ENCODE assay signal across 8 cellular contexts in the genomic region with DNA sequence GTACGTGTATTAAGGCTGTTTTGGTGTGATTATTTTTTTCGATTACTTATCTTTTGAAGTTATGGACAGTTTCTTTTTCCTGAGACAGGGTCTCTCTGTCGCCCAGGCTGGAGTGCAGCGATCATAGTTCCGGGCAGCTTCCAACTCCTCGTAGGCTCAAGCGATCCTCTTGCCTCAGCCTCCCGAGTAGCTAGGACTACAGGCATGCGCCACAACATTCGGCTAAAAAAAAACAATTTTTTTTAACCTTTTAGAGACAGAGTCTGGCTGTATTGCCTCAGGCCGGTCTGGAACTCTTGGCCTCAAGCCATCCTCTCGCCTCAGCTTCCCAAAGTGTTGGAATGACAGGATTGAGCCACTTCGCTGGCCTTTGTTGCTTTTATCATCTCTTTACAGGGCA.
A peak's percentile ranks its signal among the peaks of the same experiment; 100 is the strongest.
DNase-seq lines count a peak whose midpoint lies in the region; ATAC-seq and TF ChIP-seq lines count a peak whose summit lies in the region.

No MANE protein-coding gene starts in this region.

- TF ChIP-seq CTCF in C4-2B (conservative IDR thresholded peaks at IDR 0.05) (no peak), HEK293 (tag by site-specific recombination; IDR thresholded peaks at IDR 0.05) (no peak), VCaP (conservative IDR thresholded peaks at IDR 0.05) (no peak)

- peaks cover 2% of the 10 kb centered on the region for H3K4me1 ChIP-seq in HEK293 (ENCODE audit: control insufficient read depth, insufficient read depth, low read length)

- H3K4me3 ChIP-seq in HEK293 (ENCODE audit: low read depth, low read length) (peak overlapping the region; percentile 84), skeletal muscle cell (ENCODE audit: low read depth, low read length) (peak overlapping the region; percentile 91)

- POLR2A ChIA-PET in HEK293 (lab: Yijun Ruan, JAX) = interaction anchor here (1.2 to 3.9 kb wide), 5 partner anchors 29 to 176 kb away, joined by 3 to 82 read pairs (median 14); a partner anchor contains a TSS

- H3K27ac ChIP-seq in C4-2B (peak overlapping the region; percentile 92), HEK293 (ENCODE audit: extremely low read depth, low read depth, low read length) (peak overlapping the region; percentile 91), VCaP (peak overlapping the region; percentile 77)

- H3K36me3 ChIP-seq in HEK293 (ENCODE audit: control insufficient read depth in 2 of 2, insufficient read depth in 1 of 2, low read length in 2 of 2) = peaks cover 28% of the 10 kb centered on the region in 2 experiments

- peak; percentile 34 for DNase-seq in foreskin melanocyte
- DNase-seq in skeletal muscle cell (ENCODE audit: low read depth) = no peak
- no peak for DNase-seq in NCI-H510A (lab: John Stamatoyannopoulos, UW)

- H3K9me3 ChIP-seq in HEK293 (ENCODE audit: control insufficient read depth, insufficient read depth, low read depth, low read length) = no peaks in the 10 kb centered on the region

- ATAC-seq in HG02840 (IDR thresholded peaks at IDR 0.05; ENCODE audit: low FRiP score, unreplicated experiment) = no peak
- no peak for ATAC-seq in HG03354 (IDR thresholded peaks at IDR 0.05; ENCODE audit: poor library complexity, severe bottlenecking, unreplicated experiment)

- CTCF ChIA-PET in HEK293 (lab: Yijun Ruan, JAX) = interaction anchor here (0.6 to 1.6 kb wide), 6 partner anchors 17 to 218 kb away, joined by 3 to 5 read pairs (median 3); a partner anchor contains a TSS

TF ChIP-seq in HEK293, 187 proteins besides CTCF, POLR2A, EP300 and RAD21:
- TF ChIP-seq, protein P1, sequence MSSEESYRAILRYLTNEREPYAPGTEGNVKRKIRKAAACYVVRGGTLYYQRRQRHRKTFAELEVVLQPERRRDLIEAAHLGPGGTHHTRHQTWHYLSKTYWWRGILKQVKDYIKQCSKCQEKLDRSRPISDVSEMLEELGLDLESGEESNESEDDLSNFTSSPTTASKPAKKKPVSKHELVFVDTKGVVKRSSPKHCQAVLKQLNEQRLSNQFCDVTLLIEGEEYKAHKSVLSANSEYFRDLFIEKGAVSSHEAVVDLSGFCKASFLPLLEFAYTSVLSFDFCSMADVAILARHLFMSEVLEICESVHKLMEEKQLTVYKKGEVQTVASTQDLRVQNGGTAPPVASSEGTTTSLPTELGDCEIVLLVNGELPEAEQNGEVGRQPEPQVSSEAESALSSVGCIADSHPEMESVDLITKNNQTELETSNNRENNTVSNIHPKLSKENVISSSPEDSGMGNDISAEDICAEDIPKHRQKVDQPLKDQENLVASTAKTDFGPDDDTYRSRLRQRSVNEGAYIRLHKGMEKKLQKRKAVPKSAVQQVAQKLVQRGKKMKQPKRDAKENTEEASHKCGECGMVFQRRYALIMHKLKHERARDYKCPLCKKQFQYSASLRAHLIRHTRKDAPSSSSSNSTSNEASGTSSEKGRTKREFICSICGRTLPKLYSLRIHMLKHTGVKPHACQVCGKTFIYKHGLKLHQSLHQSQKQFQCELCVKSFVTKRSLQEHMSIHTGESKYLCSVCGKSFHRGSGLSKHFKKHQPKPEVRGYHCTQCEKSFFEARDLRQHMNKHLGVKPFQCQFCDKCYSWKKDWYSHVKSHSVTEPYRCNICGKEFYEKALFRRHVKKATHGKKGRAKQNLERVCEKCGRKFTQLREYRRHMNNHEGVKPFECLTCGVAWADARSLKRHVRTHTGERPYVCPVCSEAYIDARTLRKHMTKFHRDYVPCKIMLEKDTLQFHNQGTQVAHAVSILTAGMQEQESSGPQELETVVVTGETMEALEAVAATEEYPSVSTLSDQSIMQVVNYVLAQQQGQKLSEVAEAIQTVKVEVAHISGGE (tag by site-specific recombination; conservative IDR thresholded peaks at IDR 0.05; ENCODE audit: low read depth) = peak; percentile 90
- TF ChIP-seq FEZF1 (tag by site-specific recombination; IDR thresholded peaks at IDR 0.05) = peak; percentile 21; the same call in 1 of the 2 replicates
- TF ChIP-seq, protein P2, sequence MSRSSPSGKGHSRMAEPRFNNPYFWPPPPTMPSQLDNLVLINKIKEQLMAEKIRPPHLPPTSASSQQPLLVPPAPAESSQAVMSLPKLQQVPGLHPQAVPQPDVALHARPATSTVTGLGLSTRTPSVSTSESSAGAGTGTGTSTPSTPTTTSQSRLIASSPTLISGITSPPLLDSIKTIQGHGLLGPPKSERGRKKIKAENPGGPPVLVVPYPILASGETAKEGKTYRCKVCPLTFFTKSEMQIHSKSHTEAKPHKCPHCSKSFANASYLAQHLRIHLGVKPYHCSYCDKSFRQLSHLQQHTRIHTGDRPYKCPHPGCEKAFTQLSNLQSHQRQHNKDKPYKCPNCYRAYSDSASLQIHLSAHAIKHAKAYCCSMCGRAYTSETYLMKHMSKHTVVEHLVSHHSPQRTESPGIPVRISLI (tag by site-specific recombination; IDR thresholded peaks at IDR 0.05) = peak; percentile 81; the same call in 1 of the 2 replicates
- no peak for TF ChIP-seq ZFP37 (tag by site-specific recombination; IDR thresholded peaks at IDR 0.05)
- TF ChIP-seq, protein P3, sequence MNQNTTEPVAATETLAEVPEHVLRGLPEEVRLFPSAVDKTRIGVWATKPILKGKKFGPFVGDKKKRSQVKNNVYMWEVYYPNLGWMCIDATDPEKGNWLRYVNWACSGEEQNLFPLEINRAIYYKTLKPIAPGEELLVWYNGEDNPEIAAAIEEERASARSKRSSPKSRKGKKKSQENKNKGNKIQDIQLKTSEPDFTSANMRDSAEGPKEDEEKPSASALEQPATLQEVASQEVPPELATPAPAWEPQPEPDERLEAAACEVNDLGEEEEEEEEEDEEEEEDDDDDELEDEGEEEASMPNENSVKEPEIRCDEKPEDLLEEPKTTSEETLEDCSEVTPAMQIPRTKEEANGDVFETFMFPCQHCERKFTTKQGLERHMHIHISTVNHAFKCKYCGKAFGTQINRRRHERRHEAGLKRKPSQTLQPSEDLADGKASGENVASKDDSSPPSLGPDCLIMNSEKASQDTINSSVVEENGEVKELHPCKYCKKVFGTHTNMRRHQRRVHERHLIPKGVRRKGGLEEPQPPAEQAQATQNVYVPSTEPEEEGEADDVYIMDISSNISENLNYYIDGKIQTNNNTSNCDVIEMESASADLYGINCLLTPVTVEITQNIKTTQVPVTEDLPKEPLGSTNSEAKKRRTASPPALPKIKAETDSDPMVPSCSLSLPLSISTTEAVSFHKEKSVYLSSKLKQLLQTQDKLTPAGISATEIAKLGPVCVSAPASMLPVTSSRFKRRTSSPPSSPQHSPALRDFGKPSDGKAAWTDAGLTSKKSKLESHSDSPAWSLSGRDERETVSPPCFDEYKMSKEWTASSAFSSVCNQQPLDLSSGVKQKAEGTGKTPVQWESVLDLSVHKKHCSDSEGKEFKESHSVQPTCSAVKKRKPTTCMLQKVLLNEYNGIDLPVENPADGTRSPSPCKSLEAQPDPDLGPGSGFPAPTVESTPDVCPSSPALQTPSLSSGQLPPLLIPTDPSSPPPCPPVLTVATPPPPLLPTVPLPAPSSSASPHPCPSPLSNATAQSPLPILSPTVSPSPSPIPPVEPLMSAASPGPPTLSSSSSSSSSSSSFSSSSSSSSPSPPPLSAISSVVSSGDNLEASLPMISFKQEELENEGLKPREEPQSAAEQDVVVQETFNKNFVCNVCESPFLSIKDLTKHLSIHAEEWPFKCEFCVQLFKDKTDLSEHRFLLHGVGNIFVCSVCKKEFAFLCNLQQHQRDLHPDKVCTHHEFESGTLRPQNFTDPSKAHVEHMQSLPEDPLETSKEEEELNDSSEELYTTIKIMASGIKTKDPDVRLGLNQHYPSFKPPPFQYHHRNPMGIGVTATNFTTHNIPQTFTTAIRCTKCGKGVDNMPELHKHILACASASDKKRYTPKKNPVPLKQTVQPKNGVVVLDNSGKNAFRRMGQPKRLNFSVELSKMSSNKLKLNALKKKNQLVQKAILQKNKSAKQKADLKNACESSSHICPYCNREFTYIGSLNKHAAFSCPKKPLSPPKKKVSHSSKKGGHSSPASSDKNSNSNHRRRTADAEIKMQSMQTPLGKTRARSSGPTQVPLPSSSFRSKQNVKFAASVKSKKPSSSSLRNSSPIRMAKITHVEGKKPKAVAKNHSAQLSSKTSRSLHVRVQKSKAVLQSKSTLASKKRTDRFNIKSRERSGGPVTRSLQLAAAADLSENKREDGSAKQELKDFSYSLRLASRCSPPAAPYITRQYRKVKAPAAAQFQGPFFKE (tag by site-specific recombination; IDR thresholded peaks at IDR 0.05; ENCODE audit: borderline replicate concordance) = no peak
